18 cellular contexts compared by ENCODE assay signal in genomic region chr18:28040720-28041119, GRCh38.
"Had no signal": no experiment of that assay in that cellular context is flagged by ENCODE, and none has a peak within 500 bp of the region (broad histone marks: within the 10 kb centered on the region; RNA-seq: fewer than 3 reads in every experiment).

No MANE protein-coding gene starts in this region.

- H3K4me1 ChIP-seq: gastrocnemius medialis, testis, upper lobe of left lung had no signal

- H3K4me3 Mint-ChIP-seq: activated CD4-positive, alpha-beta memory T cell treated with anti-CD3 and anti-CD28 coated beads for 36 hours; activated CD4-positive, alpha-beta T cell treated with anti-CD3 and anti-CD28 coated beads for 36 hours; activated CD8-positive, alpha-beta memory T cell treated with anti-CD3 and anti-CD28 coated beads, Interleukin-2, amount 10 ng/mL, durations not matched to agents 7 days and 5 days; activated naive CD4-positive, alpha-beta T cell treated with anti-CD3 and anti-CD28 coated beads, Interleukin-2, amount 50 U/mL, for 24 hours; naive thymus-derived CD8-positive, alpha-beta T cell; stimulated activated naive CD8-positive, alpha-beta T cell treated with anti-CD3 and anti-CD28 coated beads, Interleukin-15, Interleukin-2, amounts not matched to agents 100 ng/mL and 50 ng/mL, for 24 hours; T-helper 1 cell treated with Interleukin-12 subunit alpha and Interleukin-12 subunit beta and Interleukin-4 antibody, amounts not matched to agents 30 μg/mL and 1 μg/mL, for 36 hours had no signal

- H3K9me3 ChIP-seq: gastrocnemius medialis, mucosa of descending colon, right lobe of liver, spleen, testis, upper lobe of left lung had no signal

- H3K27me3 Mint-ChIP-seq: activated CD4-positive, alpha-beta memory T cell treated with anti-CD3 and anti-CD28 coated beads for 36 hours; activated CD4-positive, alpha-beta T cell treated with anti-CD3 and anti-CD28 coated beads for 36 hours; activated CD8-positive, alpha-beta memory T cell treated with anti-CD3 and anti-CD28 coated beads, Interleukin-2, amount 10 ng/mL, durations not matched to agents 7 days and 5 days; activated naive CD4-positive, alpha-beta T cell treated with anti-CD3 and anti-CD28 coated beads, Interleukin-2, amount 50 U/mL, for 24 hours; naive thymus-derived CD8-positive, alpha-beta T cell; stimulated activated naive CD8-positive, alpha-beta T cell treated with anti-CD3 and anti-CD28 coated beads, Interleukin-15, Interleukin-2, amounts not matched to agents 100 ng/mL and 50 ng/mL, for 24 hours had no signal

- DNase-seq: activated CD4-positive, alpha-beta memory T cell treated with anti-CD3 and anti-CD28 coated beads for 36 hours; activated CD4-positive, alpha-beta T cell treated with anti-CD3 and anti-CD28 coated beads for 36 hours; activated CD8-positive, alpha-beta memory T cell treated with anti-CD3 and anti-CD28 coated beads, Interleukin-2, amount 10 ng/mL, durations not matched to agents 7 days and 5 days; activated effector memory CD4-positive, alpha-beta T cell treated with Interleukin-2 at 50 U/mL for 16 hours; activated T-cell treated with anti-CD3 and anti-CD28 coated beads, Interleukin-2, amount 50 U/mL, for 1 hour; erythroblast; gastrocnemius medialis; mucosa of descending colon; naive thymus-derived CD8-positive, alpha-beta T cell; occipital lobe; right lobe of liver; spleen; testis; upper lobe of left lung had no signal

- H3K4me1 Mint-ChIP-seq: activated CD4-positive, alpha-beta T cell treated with anti-CD3 and anti-CD28 coated beads for 36 hours; activated CD8-positive, alpha-beta memory T cell treated with anti-CD3 and anti-CD28 coated beads, Interleukin-2, amount 10 ng/mL, durations not matched to agents 7 days and 5 days; activated naive CD4-positive, alpha-beta T cell treated with anti-CD3 and anti-CD28 coated beads, Interleukin-2, amount 50 U/mL, for 24 hours; naive thymus-derived CD8-positive, alpha-beta T cell had no signal

- ATAC-seq: activated CD4-positive, alpha-beta T cell treated with anti-CD3 and anti-CD28 coated beads for 36 hours; activated CD8-positive, alpha-beta memory T cell treated with anti-CD3 and anti-CD28 coated beads, Interleukin-2, amount 10 ng/mL, durations not matched to agents 7 days and 5 days; gastrocnemius medialis; left lobe of liver; mucosa of descending colon; naive thymus-derived CD8-positive, alpha-beta T cell had no signal

- H3K4me3 ChIP-seq: gastrocnemius medialis, mucosa of descending colon, right lobe of liver, spleen, testis, upper lobe of left lung had no signal

- H3K27me3 ChIP-seq: gastrocnemius medialis, right lobe of liver, spleen, testis, upper lobe of left lung had no signal

- H3K36me3 Mint-ChIP-seq: activated CD4-positive, alpha-beta memory T cell treated with anti-CD3 and anti-CD28 coated beads for 36 hours; activated CD8-positive, alpha-beta memory T cell treated with anti-CD3 and anti-CD28 coated beads, Interleukin-2, amount 10 ng/mL, durations not matched to agents 7 days and 5 days; activated naive CD4-positive, alpha-beta T cell treated with anti-CD3 and anti-CD28 coated beads, Interleukin-2, amount 50 U/mL, for 24 hours; naive thymus-derived CD8-positive, alpha-beta T cell had no signal

- H3K27ac ChIP-seq: gastrocnemius medialis, right lobe of liver, testis, upper lobe of left lung had no signal

- H3K36me3 ChIP-seq: gastrocnemius medialis, right lobe of liver, spleen, upper lobe of left lung had no signal

- H3K27ac Mint-ChIP-seq: activated CD4-positive, alpha-beta memory T cell treated with anti-CD3 and anti-CD28 coated beads for 36 hours; activated CD4-positive, alpha-beta T cell treated with anti-CD3 and anti-CD28 coated beads for 36 hours; activated CD8-positive, alpha-beta memory T cell treated with anti-CD3 and anti-CD28 coated beads, Interleukin-2, amount 10 ng/mL, durations not matched to agents 7 days and 5 days; activated naive CD4-positive, alpha-beta T cell treated with anti-CD3 and anti-CD28 coated beads, Interleukin-2, amount 50 U/mL, for 24 hours; naive thymus-derived CD8-positive, alpha-beta T cell; stimulated activated naive CD8-positive, alpha-beta T cell treated with anti-CD3 and anti-CD28 coated beads, Interleukin-15, Interleukin-2, amounts not matched to agents 100 ng/mL and 50 ng/mL, for 24 hours; T-helper 1 cell treated with Interleukin-12 subunit alpha and Interleukin-12 subunit beta and Interleukin-4 antibody, amounts not matched to agents 30 μg/mL and 1 μg/mL, for 36 hours had no signal
